Comparison of ENCODE assay signal across 2 cellular contexts in genomic region chr5:176492431-176492830, GRCh38.
TF ChIP-seq lines count a peak whose summit lies in the region.

No MANE protein-coding gene starts in this region.

TF ChIP-seq in A549, 52 proteins besides CTCF, POLR2A, EP300 and RAD21:
- TF ChIP-seq KDM1A (IDR thresholded peaks at IDR 0.05; ENCODE audit: low read depth): no peak
- no peak for TF ChIP-seq CEBPB (IDR thresholded peaks at IDR 0.05)
- no peak for TF ChIP-seq HOXB5 (CRISPR knock-in tag; IDR thresholded peaks at IDR 0.05)
- no peak for TF ChIP-seq HOXA7 (CRISPR knock-in tag; IDR thresholded peaks at IDR 0.05)
- no peak for TF ChIP-seq BHLHE40 (IDR thresholded peaks at IDR 0.05; ENCODE audit: low read depth, low read length)
- no peak for TF ChIP-seq FOSL2 (IDR thresholded peaks at IDR 0.05)
- no peak for TF ChIP-seq FOSL2 (CRISPR knock-in tag; IDR thresholded peaks at IDR 0.05)
- TF ChIP-seq EHF (CRISPR knock-in tag; IDR thresholded peaks at IDR 0.05): no peak

TF ChIP-seq in K562, 482 proteins besides CTCF, POLR2A, EP300 and RAD21:
- peak; percentile 33; the same call in 1 of the 2 replicates for TF ChIP-seq NFIC (IDR thresholded peaks at IDR 0.05)
- no peak for TF ChIP-seq ZNF212 (CRISPR knock-in tag; IDR thresholded peaks at IDR 0.05)
